8 cellular contexts compared by ENCODE assay signal in genomic region chr3:196967412-196968232, GRCh38. TPM values are rescaled to one million over a fixed set of nuclear protein-coding genes. Genes with fewer than 3 reads are reported as not detected.
DNase-seq lines count a peak whose midpoint lies in the region; ATAC-seq and TF ChIP-seq lines count a peak whose summit lies in the region.

No MANE protein-coding gene starts in this region.

- peak overlapping the region; percentile 7 for H3K27ac Mint-ChIP-seq in T-helper 2 cell treated with Interferon-gamma antibody and Interleukin-4, amounts not matched to agents 5 μg/mL and 100 μg/mL, for 36 hours
- H3K27ac Mint-ChIP-seq in activated naive CD8-positive, alpha-beta T cell treated with anti-CD3 and anti-CD28 coated beads for 36 hours, result no peak overlapping the region

- WGBS in right lobe of liver (ENCODE audit: insufficient coverage, low coverage, low lambda C conversion rate, missing lambda C conversion rate), result 85% methylated on average over 12 of the region's 35 CpGs

- intact Hi-C loops in right lobe of liver (cut with DNase I), result loop anchor here in 1 of 2 donors (10.0 kb wide), 1 partner anchor 123 kb away; no protein-coding TSS in a partner anchor

- ATAC-seq in right lobe of liver, result no peak
- ATAC-seq in GM19395 (IDR thresholded peaks at IDR 0.05; ENCODE audit: unreplicated experiment), result no peak

- H3K9me3 ChIP-seq in right lobe of liver, result no peaks in the 10 kb centered on the region

- TF ChIP-seq POLR2A in right lobe of liver (IDR thresholded peaks at IDR 0.05), result no peak

- H3K27me3 Mint-ChIP-seq in T-helper 2 cell treated with Interferon-gamma antibody and Interleukin-4, amounts not matched to agents 5 μg/mL and 100 μg/mL, for 36 hours (ENCODE audit: low read depth), result peaks cover 11% of the 10 kb centered on the region
- H3K27me3 Mint-ChIP-seq in activated naive CD8-positive, alpha-beta T cell treated with anti-CD3 and anti-CD28 coated beads for 36 hours, result peaks cover 32% of the 10 kb centered on the region

- H3K9me3 Mint-ChIP-seq in T-helper 2 cell treated with Interferon-gamma antibody and Interleukin-4, amounts not matched to agents 5 μg/mL and 100 μg/mL, for 36 hours, result no peaks in the 10 kb centered on the region
- H3K9me3 Mint-ChIP-seq in activated naive CD8-positive, alpha-beta T cell treated with anti-CD3 and anti-CD28 coated beads for 36 hours, result no peaks in the 10 kb centered on the region

- no peaks in the 10 kb centered on the region for H3K27me3 ChIP-seq in right lobe of liver

- peaks cover 11% of the 10 kb centered on the region for H3K4me1 Mint-ChIP-seq in T-helper 2 cell treated with Interferon-gamma antibody and Interleukin-4, amounts not matched to agents 5 μg/mL and 100 μg/mL, for 36 hours (ENCODE audit: low read depth)
- H3K4me1 Mint-ChIP-seq in activated naive CD8-positive, alpha-beta T cell treated with anti-CD3 and anti-CD28 coated beads for 36 hours, result peaks cover 14% of the 10 kb centered on the region

- H3K4me3 ChIP-seq in right lobe of liver, result peak overlapping the region; percentile 70 to 90 (median 79)

- DNase-seq in T-helper 2 cell treated with Interferon-gamma antibody and Interleukin-4, amounts not matched to agents 5 μg/mL and 100 μg/mL, for 36 hours (ENCODE audit: low spot score), result no peak
- DNase-seq in T-helper 2 cell (no peak), right lobe of liver (no peak), substantia nigra (lab: John Stamatoyannopoulos, UW) (no peak), NCI-H1105 treated with DMSO at 0.1 percent for 48 hours (lab: John Stamatoyannopoulos, UW) (no peak), GM03348 (ENCODE audit: low spot score) (no peak)
- no peak for DNase-seq in activated naive CD8-positive, alpha-beta T cell treated with anti-CD3 and anti-CD28 coated beads for 36 hours

- H3K4me1 ChIP-seq in right lobe of liver, result peaks cover 0 to 6% (median 0%) of the 10 kb centered on the region in 4 donors

- H3K36me3 ChIP-seq in right lobe of liver, result no peaks in the 10 kb centered on the region

- peaks cover 16% of the 10 kb centered on the region for H3K36me3 Mint-ChIP-seq in T-helper 2 cell treated with Interferon-gamma antibody and Interleukin-4, amounts not matched to agents 5 μg/mL and 100 μg/mL, for 36 hours (ENCODE audit: low read depth)
- peaks cover 4% of the 10 kb centered on the region for H3K36me3 Mint-ChIP-seq in activated naive CD8-positive, alpha-beta T cell treated with anti-CD3 and anti-CD28 coated beads for 36 hours

- H3K4me3 Mint-ChIP-seq in T-helper 2 cell treated with Interferon-gamma antibody and Interleukin-4, amounts not matched to agents 5 μg/mL and 100 μg/mL, for 36 hours, result peak overlapping the region; percentile 79
- H3K4me3 Mint-ChIP-seq in activated naive CD8-positive, alpha-beta T cell treated with anti-CD3 and anti-CD28 coated beads for 36 hours, result peak overlapping the region; percentile 66

- H3K27ac ChIP-seq in right lobe of liver (no peak overlapping the region), substantia nigra (ENCODE audit: low read depth, low read length, poor library complexity, severe bottlenecking) (peak overlapping the region; percentile 21)

- no peak for TF ChIP-seq CTCF in right lobe of liver (IDR thresholded peaks at IDR 0.05)

RNA-seq across cellular contexts. Expression of gene PIGZ, which starts 1.0 kb away (rescaled TPM):
- total RNA-seq in activated naive CD8-positive, alpha-beta T cell treated with anti-CD3 and anti-CD28 coated beads for 36 hours, result under 1 TPM; 0.27 to 0.38 TPM
- total RNA-seq in right lobe of liver, result 1 to 10 TPM; 1.2 to 2.8 (median 2.4) TPM

RNA-seq across cellular contexts. Expression of gene NCBP2, which starts 25.3 kb away (rescaled TPM):
- total RNA-seq in activated naive CD8-positive, alpha-beta T cell treated with anti-CD3 and anti-CD28 coated beads for 36 hours, result 100 to 1,000 TPM; 120 to 121 TPM
- 10 to 100 TPM; 12.9 to 24.6 (median 19.1) TPM for total RNA-seq in right lobe of liver

Comparison
In these comparisons a context has a peak if more than half of its experiments do, and no peak if none do; other contexts are left out.
1. RNA of gene NCBP2, which starts 25.3 kb away (total RNA-seq): 120 to 121 TPM in activated naive CD8-positive, alpha-beta T cell treated with anti-CD3 and anti-CD28 coated beads for 36 hours; 12.9 to 24.6 TPM in right lobe of liver; every median in the first group is over 4 times any median in the second.